ENCODE assay signal across 14 cellular contexts in genomic region chr11:84722583-84723108, GRCh38.
DNase-seq lines count a peak whose midpoint lies in the region; ATAC-seq and TF ChIP-seq lines count a peak whose summit lies in the region.
"Had no signal": no experiment of that assay in that cellular context is flagged by ENCODE, and none has a peak within 500 bp of the region (broad histone marks: within the 10 kb centered on the region; RNA-seq: fewer than 3 reads in every experiment).

No MANE protein-coding gene starts in this region.

- no CpG with 5 or more reads among the region's 3 CpGs for WGBS in H9 (ENCODE audit: extremely low coverage, insufficient read length, low lambda C conversion rate)
- no CpG with 5 or more reads among the region's 3 CpGs for WGBS in trophoblast cell (ENCODE audit: extremely low coverage, insufficient coverage, insufficient read length)

- H2BK12ac ChIP-seq in H9 (ENCODE audit: insufficient read length, low read depth, low read length) (no peak overlapping the region), trophoblast cell (ENCODE audit: low read length) (no peak overlapping the region)

- H3K9ac ChIP-seq in H9 (ENCODE audit: extremely low read depth, insufficient read length, low read length) (no peak overlapping the region), trophoblast cell (ENCODE audit: low read length) (no peak overlapping the region)

- H3K56ac ChIP-seq in H9 (ENCODE audit: insufficient read length, low read depth, low read length): no peak overlapping the region

- no peaks in the 10 kb centered on the region for H3K36me3 Mint-ChIP-seq in CD4-positive, alpha-beta T cell (ENCODE audit: low read depth)
- H3K36me3 Mint-ChIP-seq in H9 (ENCODE audit: insufficient read depth in 1 of 3, low read depth in 3 of 3): no peaks in the 10 kb centered on the region

- no peak overlapping the region for H3K4me3 Mint-ChIP-seq in CD4-positive, alpha-beta T cell
- no peak overlapping the region for H3K4me3 Mint-ChIP-seq in H9

- H3K36me3 ChIP-seq in trophoblast cell (ENCODE audit: control insufficient read depth in 1 of 2, insufficient read depth in 2 of 2, low read length in 2 of 2): no peaks in the 10 kb centered on the region

- no peak overlapping the region for H3T11ph ChIP-seq in H9 (ENCODE audit: low read length)

- peaks cover 7% of the 10 kb centered on the region for H3K23me2 ChIP-seq in H9 (ENCODE audit: insufficient read length, low read depth, low read length, poor library complexity, severe bottlenecking)

- no peak for ATAC-seq in CD4-positive, alpha-beta T cell (ENCODE audit: poor library complexity)
- ATAC-seq: right cardiac atrium had no signal

- POLR2A ChIA-PET in CD4-positive, alpha-beta T cell (lab: Charles Lee): no interaction called here

- DNase-seq in CD4-positive, alpha-beta T cell: no peak
- DNase-seq in H9 (peak; percentile 31), OCI-M1 (lab: John Stamatoyannopoulos, UW) (peak; percentile 59), iPS-NIHi7 (ENCODE audit: extremely low spot score) (peak; percentile 29), trophoblast cell (no peak), AG08396 (ENCODE audit: low spot score) (no peak), substantia nigra (lab: John Stamatoyannopoulos, UW) (no peak)
- DNase-seq in stimulated activated CD4-positive, alpha-beta T cell treated with anti-CD3 and anti-CD28 coated beads, Interleukin-2, amount 100 ng/mL, for 48 hours: no peak
- DNase-seq: activated gamma-delta T cell treated with Interleukin-2 at 50 U/mL for 16 hours; kidney; NCI-H1694 treated with DMSO at 0.1 percent for 48 hours; right cardiac atrium; stimulated activated CD4-positive, alpha-beta T cell treated with anti-CD3 and anti-CD28 coated beads, Interleukin-4, amount 100 ng/mL, for 24 hours; stimulated activated naive CD4-positive, alpha-beta T cell had no signal

- H2BK120ac ChIP-seq in H9 (ENCODE audit: low read depth, low read length, poor library complexity, severe bottlenecking) (no peak overlapping the region), trophoblast cell (ENCODE audit: insufficient read depth, low read length, poor library complexity) (no peak overlapping the region)

- H3K14ac ChIP-seq in H9 (ENCODE audit: insufficient read depth, low read length): no peak overlapping the region
- H3K14ac ChIP-seq in trophoblast cell (ENCODE audit: low read length): no peak overlapping the region

- H3K4me1 ChIP-seq in H9 (ENCODE audit: insufficient read depth, low read length) (no peaks in the 10 kb centered on the region), trophoblast cell (ENCODE audit: control insufficient read depth in 1 of 2, insufficient read depth in 2 of 2, low read length in 2 of 2) (peaks cover 5 to 7% of the 10 kb centered on the region in 2 experiments)

- TF ChIP-seq CTCF in CD4-positive, alpha-beta T cell (IDR thresholded peaks at IDR 0.05): no peak
- TF ChIP-seq CTCF in H9 (conservative IDR thresholded peaks at IDR 0.05): peak; percentile 77

- H2BK5ac ChIP-seq in H9 (ENCODE audit: insufficient read length, low read length) (no peak overlapping the region), trophoblast cell (ENCODE audit: low read depth, low read length, poor library complexity) (no peak overlapping the region)

- H3K18ac ChIP-seq in H9 (ENCODE audit: insufficient read length, low read depth, low read length) (no peak overlapping the region), trophoblast cell (ENCODE audit: low read length) (no peak overlapping the region)

- H3K79me1 ChIP-seq in H9 (ENCODE audit: insufficient read depth, low read depth, low read length, poor library complexity, severe bottlenecking): no peaks in the 10 kb centered on the region
- H3K79me1 ChIP-seq in trophoblast cell (ENCODE audit: low read length): peaks cover 2% of the 10 kb centered on the region

- H4K5ac ChIP-seq in H9 (ENCODE audit: insufficient read length, low read depth, low read length): no peak overlapping the region

- no peak overlapping the region for H2BK20ac ChIP-seq in H9 (ENCODE audit: low read depth, low read length, poor library complexity, severe bottlenecking)

- no peaks in the 10 kb centered on the region for H3K27me3 Mint-ChIP-seq in CD4-positive, alpha-beta T cell
- peaks cover 21% of the 10 kb centered on the region for H3K27me3 Mint-ChIP-seq in H9 (ENCODE audit: low read depth)

- no peak overlapping the region for H3K27ac ChIP-seq in CD4-positive, alpha-beta T cell (ENCODE audit: low read depth, low read length)
- no peak overlapping the region for H3K27ac ChIP-seq in H9 (ENCODE audit: insufficient read length, low read depth, low read length)
- no peak overlapping the region for H3K27ac ChIP-seq in trophoblast cell (ENCODE audit: low read depth, low read length)
- H3K27ac ChIP-seq in substantia nigra (ENCODE audit: low read depth, low read length, poor library complexity, severe bottlenecking): no peak overlapping the region

- H2AK5ac ChIP-seq in H9 (ENCODE audit: insufficient read length, low read length) (no peak overlapping the region), trophoblast cell (ENCODE audit: low read length) (no peak overlapping the region)

- H3K79me2 ChIP-seq in H9 (ENCODE audit: insufficient read depth, low read length) (no peaks in the 10 kb centered on the region), trophoblast cell (ENCODE audit: control insufficient read depth, insufficient read depth, low read length, poor library complexity) (no peaks in the 10 kb centered on the region)

- no peaks in the 10 kb centered on the region for H3K27me3 ChIP-seq in CD4-positive, alpha-beta T cell (ENCODE audit: control insufficient read depth, insufficient read depth, low read length)
- H3K27me3 ChIP-seq in H9 (ENCODE audit: insufficient read depth, low read length): peaks cover 2% of the 10 kb centered on the region; the same call in 1 of the 2 replicates
- no peaks in the 10 kb centered on the region for H3K27me3 ChIP-seq in trophoblast cell (ENCODE audit: insufficient read depth, low read length)

- no peak overlapping the region for H2AFZ ChIP-seq in H9 (ENCODE audit: low read length)
- no peak overlapping the region for H2AFZ ChIP-seq in trophoblast cell (ENCODE audit: insufficient read depth, low read length, poor library complexity)

- H3K27ac Mint-ChIP-seq in CD4-positive, alpha-beta T cell: peak overlapping the region; percentile 68
- no peak overlapping the region for H3K27ac Mint-ChIP-seq in H9

- no peak overlapping the region for H3K4me3 ChIP-seq in trophoblast cell (ENCODE audit: low read depth, low read length)

- H3K9me3 ChIP-seq in CD4-positive, alpha-beta T cell (ENCODE audit: control insufficient read depth, low read length): peaks cover 4% of the 10 kb centered on the region
- H3K9me3 ChIP-seq in H9 (ENCODE audit: control insufficient read depth, low read depth, low read length): no peaks in the 10 kb centered on the region
- no peaks in the 10 kb centered on the region for H3K9me3 ChIP-seq in trophoblast cell (ENCODE audit: insufficient read depth, low read depth, low read length)

- H3K4ac ChIP-seq in H9 (ENCODE audit: low read depth, low read length) (no peak overlapping the region), trophoblast cell (ENCODE audit: low read depth, low read length) (no peak overlapping the region)

- no peak overlapping the region for H4K8ac ChIP-seq in H9 (replicated peaks; ENCODE audit: insufficient read length, low read depth, low read length)
- H4K8ac ChIP-seq in trophoblast cell (ENCODE audit: low read depth, low read length): no peak overlapping the region

- no peak overlapping the region for H3K4me2 ChIP-seq in H9 (ENCODE audit: insufficient read depth, insufficient read length, low read length)
- no peak overlapping the region for H3K4me2 ChIP-seq in trophoblast cell (ENCODE audit: low read length)

- no peak overlapping the region for H2BK15ac ChIP-seq in H9 (ENCODE audit: low read depth, low read length)

- H3K9me3 Mint-ChIP-seq in CD4-positive, alpha-beta T cell: peaks cover 2% of the 10 kb centered on the region
- H3K9me3 Mint-ChIP-seq in H9: no peaks in the 10 kb centered on the region

- H4K91ac ChIP-seq in H9 (ENCODE audit: insufficient read length, low read depth, low read length): no peak overlapping the region
- no peak overlapping the region for H4K91ac ChIP-seq in trophoblast cell (ENCODE audit: low read depth, low read length)

- H4K20me1 ChIP-seq in H9 (ENCODE audit: control insufficient read depth, insufficient read depth, insufficient read length): no peaks in the 10 kb centered on the region

- CTCF ChIA-PET in CD4-positive, alpha-beta T cell (lab: Charles Lee): no interaction called here

- H3K4me1 Mint-ChIP-seq in CD4-positive, alpha-beta T cell (ENCODE audit: low read depth): peaks cover 13% of the 10 kb centered on the region
- peaks cover 21 to 26% of the 10 kb centered on the region in 2 experiments for H3K4me1 Mint-ChIP-seq in H9

- intact Hi-C loops in CD4-positive, alpha-beta T cell (cut with DNase I, micrococcal nuclease): no loop called here

- H3K23ac ChIP-seq in H9 (ENCODE audit: insufficient read length, low read depth, low read length) (no peak overlapping the region), trophoblast cell (ENCODE audit: low read length) (no peak overlapping the region)

- H4K12ac ChIP-seq in trophoblast cell (ENCODE audit: low read depth, low read length): no peak overlapping the region

Comparison
In these comparisons a context has a peak if more than half of its experiments do, and no peak if none do; other contexts are left out.
1. DNase-seq: peak in H9 (single experiment), OCI-M1 (single experiment) and iPS-NIHi7 (single experiment); none in CD4-positive, alpha-beta T cell (0 of 10), trophoblast cell (0 of 2), stimulated activated CD4-positive, alpha-beta T cell treated with anti-CD3 and anti-CD28 coated beads, Interleukin-2, amount 100 ng/mL, for 48 hours (0 of 2), AG08396 (single experiment) and substantia nigra (0 of 49).